Comparison of ENCODE assay signal across 14 cellular contexts in the genomic region with DNA sequence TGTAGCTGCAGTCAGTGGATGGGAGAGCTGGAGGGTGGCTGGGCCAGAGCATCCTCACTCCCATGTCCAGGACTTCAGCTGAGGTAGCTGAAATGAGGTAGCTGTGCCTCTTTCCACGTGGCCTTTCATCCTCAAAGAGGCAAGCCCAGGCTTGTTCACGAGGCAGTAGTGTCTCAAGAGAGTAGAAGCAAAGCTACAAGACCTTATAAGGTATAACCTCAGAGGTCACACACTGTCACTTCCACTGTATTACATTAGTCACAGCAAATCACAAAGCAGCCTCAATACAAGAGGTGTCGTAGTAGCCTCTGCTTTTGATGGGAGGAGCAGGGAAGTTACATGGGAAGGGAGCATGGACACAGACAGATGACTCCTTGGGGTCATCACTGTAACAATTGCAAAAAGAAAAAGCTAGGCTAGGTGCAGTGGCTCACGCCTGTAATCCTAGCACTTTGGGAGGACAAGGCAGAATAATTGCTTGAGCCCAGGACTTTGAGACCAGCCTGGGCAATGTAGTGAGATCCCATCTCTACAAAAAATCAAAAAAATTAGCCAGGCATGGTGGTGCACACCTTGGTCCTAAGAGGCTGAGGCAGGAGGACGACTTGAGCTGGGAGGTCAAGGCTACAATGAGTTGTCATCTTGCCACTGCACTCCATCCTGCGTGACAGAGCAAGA.
DNase-seq lines count a peak whose midpoint lies in the region; ATAC-seq lines count a peak whose summit lies in the region.
"Had no signal": no experiment of that assay in that cellular context is flagged by ENCODE, and none has a peak within 500 bp of the region (broad histone marks: within the 10 kb centered on the region; RNA-seq: fewer than 3 reads in every experiment).

No MANE protein-coding gene starts in this region.

- no peak for DNase-seq in activated CD4-positive, alpha-beta T cell treated with anti-CD3 and anti-CD28 coated beads, Interleukin-2, amount 10 ng/mL, durations not matched to agents 7 days and 5 days
- DNase-seq in activated CD4-positive, alpha-beta T cell treated with anti-CD3 and anti-CD28 coated beads for 48 hours, result no peak
- no peak for DNase-seq in activated CD8-positive, alpha-beta T cell treated with anti-CD3 and anti-CD28 coated beads, Interleukin-2, amount 10 ng/mL, durations not matched to agents 7 days and 5 days
- DNase-seq in skeletal muscle cell (ENCODE audit: low read depth), result peak; percentile 5
- no peak for DNase-seq in occipital lobe (lab: John Stamatoyannopoulos, UW)
- no peak for DNase-seq in KG1 (lab: John Stamatoyannopoulos, UW)
- DNase-seq in activated CD4-positive, alpha-beta T cell treated with anti-CD3 and anti-CD28 coated beads, Interleukin-2, amount 10 ng/mL, durations not matched to agents 24 days and 14 days, result no peak
- DNase-seq: kidney glomerular epithelial cell; NCI-H1436 treated with DMSO at 0.1 percent for 48 hours; SHP77 treated with DMSO at 0.1 percent for 48 hours; stimulated activated CD4-positive, alpha-beta T cell treated with anti-CD3 and anti-CD28 coated beads, Interleukin-2, amount 100 ng/mL, for 48 hours; thyroid gland had no signal

- peak overlapping the region; percentile 51 for H3K27ac Mint-ChIP-seq in activated CD4-positive, alpha-beta T cell treated with anti-CD3 and anti-CD28 coated beads, Interleukin-2, amount 10 ng/mL, durations not matched to agents 7 days and 5 days
- H3K27ac Mint-ChIP-seq in activated CD8-positive, alpha-beta T cell treated with anti-CD3 and anti-CD28 coated beads, Interleukin-2, amount 10 ng/mL, durations not matched to agents 7 days and 5 days, result peak overlapping the region; percentile 52
- H3K27ac Mint-ChIP-seq in activated CD4-positive, alpha-beta T cell treated with anti-CD3 and anti-CD28 coated beads, Interleukin-2, amount 10 ng/mL, durations not matched to agents 24 days and 14 days, result no peak overlapping the region

- H3K4me3 Mint-ChIP-seq in activated CD4-positive, alpha-beta T cell treated with anti-CD3 and anti-CD28 coated beads, Interleukin-2, amount 10 ng/mL, durations not matched to agents 7 days and 5 days, result no peak overlapping the region
- no peak overlapping the region for H3K4me3 Mint-ChIP-seq in activated CD8-positive, alpha-beta T cell treated with anti-CD3 and anti-CD28 coated beads, Interleukin-2, amount 10 ng/mL, durations not matched to agents 7 days and 5 days
- no peak overlapping the region for H3K4me3 Mint-ChIP-seq in activated CD4-positive, alpha-beta T cell treated with anti-CD3 and anti-CD28 coated beads, Interleukin-2, amount 10 ng/mL, durations not matched to agents 24 days and 14 days
- H3K4me3 Mint-ChIP-seq: neural crest cell had no signal

- CTCF ChIA-PET in activated CD4-positive, alpha-beta T cell treated with anti-CD3 and anti-CD28 coated beads, Interleukin-2, amount 10 ng/mL, durations not matched to agents 7 days and 5 days (lab: Charles Lee), result no interaction called here
- CTCF ChIA-PET in activated CD8-positive, alpha-beta T cell treated with anti-CD3 and anti-CD28 coated beads, Interleukin-2, amount 10 ng/mL, durations not matched to agents 7 days and 5 days (lab: Charles Lee), result no interaction called here

- intact Hi-C loops in activated CD4-positive, alpha-beta T cell treated with anti-CD3 and anti-CD28 coated beads, Interleukin-2, amount 10 ng/mL, durations not matched to agents 24 days and 14 days (cut with micrococcal nuclease), result no loop called here

- H3K36me3 Mint-ChIP-seq in activated CD4-positive, alpha-beta T cell treated with anti-CD3 and anti-CD28 coated beads, Interleukin-2, amount 10 ng/mL, durations not matched to agents 7 days and 5 days (ENCODE audit: low read depth), result peaks cover 4% of the 10 kb centered on the region
- no peaks in the 10 kb centered on the region for H3K36me3 Mint-ChIP-seq in activated CD8-positive, alpha-beta T cell treated with anti-CD3 and anti-CD28 coated beads, Interleukin-2, amount 10 ng/mL, durations not matched to agents 7 days and 5 days (ENCODE audit: low read depth)
- H3K36me3 Mint-ChIP-seq in activated CD4-positive, alpha-beta T cell treated with anti-CD3 and anti-CD28 coated beads, Interleukin-2, amount 10 ng/mL, durations not matched to agents 24 days and 14 days (ENCODE audit: low read depth), result peaks cover 1% of the 10 kb centered on the region

- peaks cover 9% of the 10 kb centered on the region for H3K9me3 Mint-ChIP-seq in activated CD4-positive, alpha-beta T cell treated with anti-CD3 and anti-CD28 coated beads, Interleukin-2, amount 10 ng/mL, durations not matched to agents 7 days and 5 days
- peaks cover 7% of the 10 kb centered on the region for H3K9me3 Mint-ChIP-seq in activated CD8-positive, alpha-beta T cell treated with anti-CD3 and anti-CD28 coated beads, Interleukin-2, amount 10 ng/mL, durations not matched to agents 7 days and 5 days (ENCODE audit: insufficient read depth)
- peaks cover 6% of the 10 kb centered on the region for H3K9me3 Mint-ChIP-seq in activated CD4-positive, alpha-beta T cell treated with anti-CD3 and anti-CD28 coated beads, Interleukin-2, amount 10 ng/mL, durations not matched to agents 24 days and 14 days

- POLR2A ChIA-PET in activated CD4-positive, alpha-beta T cell treated with anti-CD3 and anti-CD28 coated beads, Interleukin-2, amount 10 ng/mL, durations not matched to agents 7 days and 5 days (lab: Charles Lee), result no interaction called here
- POLR2A ChIA-PET in activated CD8-positive, alpha-beta T cell treated with anti-CD3 and anti-CD28 coated beads, Interleukin-2, amount 10 ng/mL, durations not matched to agents 7 days and 5 days (lab: Charles Lee), result no interaction called here

- H3K4me3 ChIP-seq in skeletal muscle cell (ENCODE audit: low read depth, low read length), result no peak overlapping the region
- H3K4me3 ChIP-seq: thyroid gland had no signal

- ATAC-seq in HG03432 (IDR thresholded peaks at IDR 0.05; ENCODE audit: unreplicated experiment), result peak; percentile 80
- ATAC-seq in activated CD8-positive, alpha-beta T cell treated with anti-CD3 and anti-CD28 coated beads, Interleukin-2, amount 10 ng/mL, durations not matched to agents 7 days and 5 days, result no peak

- H3K4me1 Mint-ChIP-seq in activated CD4-positive, alpha-beta T cell treated with anti-CD3 and anti-CD28 coated beads, Interleukin-2, amount 10 ng/mL, durations not matched to agents 7 days and 5 days, result peaks cover 4% of the 10 kb centered on the region
- H3K4me1 Mint-ChIP-seq in activated CD8-positive, alpha-beta T cell treated with anti-CD3 and anti-CD28 coated beads, Interleukin-2, amount 10 ng/mL, durations not matched to agents 7 days and 5 days (ENCODE audit: low read depth), result peaks cover 2% of the 10 kb centered on the region
- H3K4me1 Mint-ChIP-seq in activated CD4-positive, alpha-beta T cell treated with anti-CD3 and anti-CD28 coated beads, Interleukin-2, amount 10 ng/mL, durations not matched to agents 24 days and 14 days, result peaks cover 2% of the 10 kb centered on the region
- H3K4me1 Mint-ChIP-seq: neural crest cell had no signal

- no peaks in the 10 kb centered on the region for H3K27me3 Mint-ChIP-seq in activated CD4-positive, alpha-beta T cell treated with anti-CD3 and anti-CD28 coated beads, Interleukin-2, amount 10 ng/mL, durations not matched to agents 7 days and 5 days
- H3K27me3 Mint-ChIP-seq in activated CD8-positive, alpha-beta T cell treated with anti-CD3 and anti-CD28 coated beads, Interleukin-2, amount 10 ng/mL, durations not matched to agents 7 days and 5 days (ENCODE audit: low read depth), result no peaks in the 10 kb centered on the region
- H3K27me3 Mint-ChIP-seq in activated CD4-positive, alpha-beta T cell treated with anti-CD3 and anti-CD28 coated beads, Interleukin-2, amount 10 ng/mL, durations not matched to agents 24 days and 14 days, result no peaks in the 10 kb centered on the region
